Comparison of ENCODE assay signal across 9 cellular contexts in genomic region chr13:34156841-34157365, GRCh38.
DNase-seq lines count a peak whose midpoint lies in the region; ATAC-seq, FAIRE-seq and TF ChIP-seq lines count a peak whose summit lies in the region.
"Had no signal": no experiment of that assay in that cellular context is flagged by ENCODE, and none has a peak within 500 bp of the region (broad histone marks: within the 10 kb centered on the region; RNA-seq: fewer than 3 reads in every experiment).

No MANE protein-coding gene starts in this region.

- ATAC-seq in GM18867 (IDR thresholded peaks at IDR 0.05; ENCODE audit: unreplicated experiment) = peak; percentile 100
- peak; percentile 99 for ATAC-seq in HG03025 (IDR thresholded peaks at IDR 0.05; ENCODE audit: low FRiP score, unreplicated experiment)
- ATAC-seq: K562 had no signal

- no peak for TF ChIP-seq CTCF in AG10803 (conservative IDR thresholded peaks at IDR 0.05; ENCODE audit: low read length)
- TF ChIP-seq CTCF in fibroblast of mammary gland (conservative IDR thresholded peaks at IDR 0.05; ENCODE audit: control insufficient read depth, insufficient read depth, low read depth, low read length) = no peak
- no peak for TF ChIP-seq CTCF in osteocyte (IDR thresholded peaks at IDR 0.05)
- TF ChIP-seq CTCF in D721Med (IDR thresholded peaks at IDR 0.05; ENCODE audit: insufficient read depth, missing control alignments) = no peak

- H3K4me3 ChIP-seq in AG10803 (ENCODE audit: low read length) (no peak overlapping the region), fibroblast of mammary gland (ENCODE audit: control insufficient read depth, low read depth, low read length) (no peak overlapping the region)
- H3K4me3 ChIP-seq: K562 had no signal

- H3K36me3 Mint-ChIP-seq in osteocyte (ENCODE audit: unreplicated experiment) = no peaks in the 10 kb centered on the region

- DNase-seq in AG10803 (ENCODE audit: low read depth) (peak; percentile 91), NCI-H2196 (lab: John Stamatoyannopoulos, UW; ENCODE audit: unreplicated experiment) (peak; percentile 56), fibroblast of mammary gland (ENCODE audit: low read depth) (peak; percentile 94), osteocyte (ENCODE audit: extremely low spot score, unreplicated experiment) (no peak), D721Med (ENCODE audit: insufficient read length, low spot score) (no peak)
- peak; percentile 23 to 40 for DNase-seq in activated CD4-positive, alpha-beta T cell treated with anti-CD3 and anti-CD28 coated beads, Interleukin-2, amount 50 U/mL, for 48 hours

- no peak for FAIRE-seq in D721Med (lab: Jason Lieb, UNC)
- FAIRE-seq: K562 had no signal

- H3K4me1 Mint-ChIP-seq in osteocyte (ENCODE audit: unreplicated experiment) = peaks cover 31% of the 10 kb centered on the region

- peak overlapping the region; percentile 49 for H3K27ac Mint-ChIP-seq in osteocyte (ENCODE audit: unreplicated experiment)

- no peaks in the 10 kb centered on the region for H3K27me3 Mint-ChIP-seq in osteocyte (ENCODE audit: unreplicated experiment)

- H3K9me3 Mint-ChIP-seq in osteocyte (ENCODE audit: unreplicated experiment) = no peaks in the 10 kb centered on the region

- H3K4me3 Mint-ChIP-seq in osteocyte (ENCODE audit: unreplicated experiment) = peak overlapping the region; percentile 10

Comparison
In these comparisons a context has a peak if more than half of its experiments do, and no peak if none do; other contexts are left out.
1. DNase-seq: peak in AG10803 (single experiment), NCI-H2196 (single experiment), activated CD4-positive, alpha-beta T cell treated with anti-CD3 and anti-CD28 coated beads, Interleukin-2, amount 50 U/mL, for 48 hours (2 of 2) and fibroblast of mammary gland (single experiment); none in osteocyte (single experiment) and D721Med (single experiment).